20 cellular contexts compared by ENCODE assay signal in genomic region chr20:2795451-2795850, GRCh38. TPM values are rescaled to one million over a fixed set of nuclear protein-coding genes. Genes with fewer than 3 reads are reported as not detected.
"Had no signal": no experiment of that assay in that cellular context is flagged by ENCODE, and none has a peak within 500 bp of the region (broad histone marks: within the 10 kb centered on the region; RNA-seq: fewer than 3 reads in every experiment).

No MANE protein-coding gene starts in this region.

- DNase-seq: activated CD4-positive, alpha-beta T cell treated with anti-CD3 and anti-CD28 coated beads, Interleukin-2, amount 10 ng/mL, durations not matched to agents 7 days and 5 days; activated CD8-positive, alpha-beta T cell treated with anti-CD3 and anti-CD28 coated beads, Interleukin-2, amount 10 ng/mL, durations not matched to agents 7 days and 5 days; activated naive CD4-positive, alpha-beta T cell treated with anti-CD3 and anti-CD28 coated beads, Interleukin-2, amount 50 U/mL, for 16 hours; activated T-cell treated with anti-CD3 and anti-CD28 coated beads, Interleukin-2, amount 50 U/mL, for 24 hours; aorta; effector CD4-positive, alpha-beta T cell; gastrocnemius medialis; kidney glomerular epithelial cell; left ventricle myocardium inferior; mammary epithelial cell; midbrain; occipital lobe; stimulated activated naive CD8-positive, alpha-beta T cell treated with anti-CD3 and anti-CD28 coated beads, Interleukin-15, Interleukin-2, amounts not matched to agents 100 U/mL and 50 U/mL, for 24 hours; substantia nigra; tibial artery had no signal

- H3K4me3 ChIP-seq: gastrocnemius medialis, left ventricle myocardium inferior, tibial artery had no signal

- H3K36me3 ChIP-seq: gastrocnemius medialis, left ventricle myocardium inferior, tibial artery had no signal

- ATAC-seq: activated CD4-positive, CD25-positive, alpha-beta regulatory T cell treated with anti-CD3 and anti-CD28 coated beads, Interleukin-2, amount 50 U/mL, for 24 hours; activated CD8-positive, alpha-beta T cell treated with anti-CD3 and anti-CD28 coated beads, Interleukin-2, amount 10 ng/mL, durations not matched to agents 7 days and 5 days; esophagus mucosa; gastrocnemius medialis; stimulated activated naive CD8-positive, alpha-beta T cell treated with anti-CD3 and anti-CD28 coated beads, Interleukin-15, Interleukin-2, amounts not matched to agents 100 U/mL and 50 U/mL, for 24 hours had no signal

- H3K9me3 ChIP-seq: gastrocnemius medialis, left ventricle myocardium inferior, tibial artery had no signal

- H3K27ac ChIP-seq: gastrocnemius medialis, left ventricle myocardium inferior, tibial artery had no signal

RNA-seq across cellular contexts. Expression of gene CPXM1, which starts 5.0 kb away (rescaled TPM):
- polyA plus RNA-seq: mammary epithelial cell had no signal

RNA-seq across cellular contexts. Expression of gene C20orf141, which starts 19.3 kb away (rescaled TPM):
- total RNA-seq: activated CD4-positive, alpha-beta T cell treated with anti-CD3 and anti-CD28 coated beads, Interleukin-2, amount 10 ng/mL, durations not matched to agents 7 days and 5 days; activated CD8-positive, alpha-beta T cell treated with anti-CD3 and anti-CD28 coated beads, Interleukin-2, amount 10 ng/mL, durations not matched to agents 7 days and 5 days; aorta; esophagus mucosa; gastrocnemius medialis; left ventricle myocardium inferior; mammary epithelial cell; occipital lobe; progenitor cell of endocrine pancreas; skeletal muscle tissue; urinary bladder had no signal
- polyA plus RNA-seq: aorta, mammary epithelial cell, urinary bladder had no signal

RNA-seq across cellular contexts. Expression of gene TMEM239, which starts 20.7 kb away (rescaled TPM):
- total RNA-seq: activated CD4-positive, alpha-beta T cell treated with anti-CD3 and anti-CD28 coated beads, Interleukin-2, amount 10 ng/mL, durations not matched to agents 7 days and 5 days; activated CD8-positive, alpha-beta T cell treated with anti-CD3 and anti-CD28 coated beads, Interleukin-2, amount 10 ng/mL, durations not matched to agents 7 days and 5 days; aorta; esophagus mucosa; gastrocnemius medialis; left ventricle myocardium inferior; mammary epithelial cell; occipital lobe; progenitor cell of endocrine pancreas; skeletal muscle tissue; urinary bladder had no signal
- polyA plus RNA-seq: aorta, mammary epithelial cell, urinary bladder had no signal
